7 cellular contexts compared by ENCODE assay signal in genomic region chr1:225779165-225779564, GRCh38. TPM values are rescaled to one million over a fixed set of nuclear protein-coding genes. Genes with fewer than 3 reads are reported as not detected.
DNase-seq lines count a peak whose midpoint lies in the region; ATAC-seq, FAIRE-seq and TF ChIP-seq lines count a peak whose summit lies in the region.
"Not testable (repeated sequence)": the region's sequence is repeated elsewhere in the genome, so short reads cannot be mapped to it uniquely, and the experiment has no call there.

No MANE protein-coding gene starts in this region.

- peak overlapping the region; percentile 65 for H3K56ac ChIP-seq in mesendoderm (ENCODE audit: low read length)

- not testable (repeated sequence) for TF ChIP-seq EP300 in SK-N-SH (IDR thresholded peaks at IDR 0.05; ENCODE audit: borderline replicate concordance in 1 of 2, low read depth in 1 of 2, low read length in 1 of 2)

- H2AK5ac ChIP-seq in mesendoderm (ENCODE audit: low read length): not testable (repeated sequence)

- peak overlapping the region; percentile 92 for H3K4me2 ChIP-seq in DND-41 (ENCODE audit: insufficient read depth, low read length)
- peak overlapping the region; percentile 81 for H3K4me2 ChIP-seq in Karpas-422 (ENCODE audit: low read depth, low read length, poor library complexity, severe bottlenecking)
- H3K4me2 ChIP-seq in SK-N-SH: peak overlapping the region; percentile 82
- H3K4me2 ChIP-seq in mesendoderm (ENCODE audit: low read length): peak overlapping the region; percentile 12

- 21% methylated on average over 13 of the region's 13 CpGs for WGBS in SK-N-SH (ENCODE audit: low lambda C conversion rate)
- WGBS in mesendoderm (ENCODE audit: extremely low coverage, insufficient coverage, low lambda C conversion rate): no CpG with 5 or more reads among the region's 13 CpGs

- TF ChIP-seq CTCF in DND-41 (IDR thresholded peaks at IDR 0.05; ENCODE audit: borderline replicate concordance, extremely low read depth, low read length, poor library complexity, severe bottlenecking); SK-N-SH (IDR thresholded peaks at IDR 0.05); bronchial epithelial cell (IDR thresholded peaks at IDR 0.05; ENCODE audit: insufficient read depth, low read length, severe bottlenecking); foreskin fibroblast (IDR thresholded peaks at IDR 0.05; ENCODE audit: low read depth, low read length); gastrocnemius medialis (IDR thresholded peaks at IDR 0.05 in 4 of 5, conservative IDR thresholded peaks at IDR 0.05 in 1 of 5): not testable (repeated sequence)

- H3K79me1 ChIP-seq in mesendoderm (ENCODE audit: low read length): not testable (repeated sequence)

- H3K36me3 ChIP-seq in DND-41 (ENCODE audit: insufficient read depth, low read length) (peaks cover 52% of the 10 kb centered on the region), Karpas-422 (ENCODE audit: insufficient read depth, low read length) (peaks cover 43% of the 10 kb centered on the region), SK-N-SH (replicated peaks in 1 of 2; ENCODE audit: control insufficient read depth in 1 of 2, insufficient read depth in 2 of 2, low read length in 1 of 2) (peaks cover 12 to 28% of the 10 kb centered on the region in 2 experiments)
- H3K36me3 ChIP-seq in bronchial epithelial cell (ENCODE audit: control insufficient read depth, insufficient read depth, low read length); mesendoderm (ENCODE audit: control insufficient read depth, insufficient read depth, low read length); gastrocnemius medialis: not testable (repeated sequence)

- POLR2A ChIA-PET in SK-N-SH (lab: Yijun Ruan, JAX): not testable (repeated sequence)

- H3K4me3 ChIP-seq in DND-41 (ENCODE audit: low read depth in 1 of 2, low read length in 2 of 2): peak overlapping the region; percentile 81 to 91; a peak in 3 of 4 replicates
- peak overlapping the region; percentile 95 for H3K4me3 ChIP-seq in Karpas-422 (ENCODE audit: low read length)
- peak overlapping the region; percentile 81 to 88 for H3K4me3 ChIP-seq in SK-N-SH (ENCODE audit: low read depth in 2 of 2, low read length in 1 of 2)
- H3K4me3 ChIP-seq in bronchial epithelial cell (ENCODE audit: low read depth, low read length): peak overlapping the region; percentile 51
- peak overlapping the region; percentile 96 to 98 for H3K4me3 ChIP-seq in foreskin fibroblast (ENCODE audit: low read depth in 1 of 2, low read length in 2 of 2)
- not testable (repeated sequence) for H3K4me3 ChIP-seq in mesendoderm (ENCODE audit: low read length)
- H3K4me3 ChIP-seq in gastrocnemius medialis: peak overlapping the region; percentile 78 to 98 (median 86)

- H3K27ac ChIP-seq in DND-41 (ENCODE audit: low read length) (peak overlapping the region; percentile 99; the same call in 1 of the 2 replicates), SK-N-SH (ENCODE audit: low read depth in 2 of 2, low read length in 1 of 2) (peak overlapping the region in 1 of 2 experiments; percentile 96; a peak in 3 of 4 replicates), gastrocnemius medialis (peak overlapping the region; percentile 94 to 96 (median 95))
- not testable (repeated sequence) for H3K27ac ChIP-seq in Karpas-422 (ENCODE audit: low read length); mesendoderm (ENCODE audit: low read depth, low read length)

- CTCF ChIA-PET in SK-N-SH (lab: Yijun Ruan, JAX): interaction anchor here (0.9 to 18.9 kb wide), 10 partner anchors 33 to 318 kb away, joined by 3 to 473 read pairs (median 8); no protein-coding TSS in a partner anchor

- not testable (repeated sequence) for H3K4ac ChIP-seq in mesendoderm (ENCODE audit: low read depth, low read length)

- not testable (repeated sequence) for TF ChIP-seq POLR2A in gastrocnemius medialis (IDR thresholded peaks at IDR 0.05)

- H3K18ac ChIP-seq in mesendoderm (ENCODE audit: low read length): not testable (repeated sequence)

- H4K5ac ChIP-seq in mesendoderm (ENCODE audit: low read length): not testable (repeated sequence)

- TF ChIP-seq RAD21 in SK-N-SH (IDR thresholded peaks at IDR 0.05; ENCODE audit: low read length): not testable (repeated sequence)

- peaks cover 71% of the 10 kb centered on the region for H3K79me2 ChIP-seq in DND-41 (ENCODE audit: insufficient read depth, low read length)
- peaks cover 61% of the 10 kb centered on the region for H3K79me2 ChIP-seq in Karpas-422 (ENCODE audit: low read length)
- H3K79me2 ChIP-seq in SK-N-SH (ENCODE audit: insufficient read depth): peaks cover 64% of the 10 kb centered on the region
- H3K79me2 ChIP-seq in mesendoderm (ENCODE audit: control insufficient read depth, insufficient read depth, low read length): peaks cover 49% of the 10 kb centered on the region

- in situ Hi-C loops in gastrocnemius medialis (cut with MboI; ENCODE audit: low sequenced_read_pairs in 4 of 4): loop anchor here in 3 of 4 donors (5.0 to 10.0 kb wide), 7 partner anchors 56 to 297 kb away; no protein-coding TSS in a partner anchor

- not testable (repeated sequence) for H2BK15ac ChIP-seq in mesendoderm (replicated peaks; ENCODE audit: low read depth)

- not testable (repeated sequence) for FAIRE-seq in bronchial epithelial cell (lab: Jason Lieb, UNC)

- H3K9me2 ChIP-seq in Karpas-422 (replicated peaks; ENCODE audit: insufficient read depth, low read length); SK-N-SH: not testable (repeated sequence)

- H3K27me3 ChIP-seq in DND-41 (ENCODE audit: insufficient read depth, low read length, poor library complexity); Karpas-422 (ENCODE audit: low read length); SK-N-SH (ENCODE audit: insufficient read depth); bronchial epithelial cell (ENCODE audit: control insufficient read depth, insufficient read depth, low read length); mesendoderm (ENCODE audit: insufficient read depth, low read length, poor library complexity); gastrocnemius medialis: not testable (repeated sequence)

- not testable (repeated sequence) for H3K23ac ChIP-seq in mesendoderm (ENCODE audit: low read length)

- H3K9me3 ChIP-seq in DND-41 (ENCODE audit: insufficient read depth, low read length, severe bottlenecking); Karpas-422 (ENCODE audit: low read length); SK-N-SH; gastrocnemius medialis: not testable (repeated sequence)

- H3K9ac ChIP-seq in DND-41 (ENCODE audit: low read depth, low read length) (peak overlapping the region; percentile 94), Karpas-422 (ENCODE audit: low read length) (peak overlapping the region; percentile 98; the same call in 1 of the 2 replicates), SK-N-SH (peak overlapping the region; percentile 98), mesendoderm (ENCODE audit: low read length) (peak overlapping the region; percentile 98)

- H3K4me1 ChIP-seq in DND-41 (ENCODE audit: insufficient read depth, low read length): peaks cover 52% of the 10 kb centered on the region
- peaks cover 21% of the 10 kb centered on the region for H3K4me1 ChIP-seq in Karpas-422 (ENCODE audit: low read length)
- peaks cover 11 to 19% of the 10 kb centered on the region in 2 experiments; a peak in 3 of 4 replicates for H3K4me1 ChIP-seq in SK-N-SH (ENCODE audit: control insufficient read depth in 1 of 2, insufficient read depth in 2 of 2, low read depth in 1 of 2, low read length in 1 of 2)
- H3K4me1 ChIP-seq in mesendoderm (ENCODE audit: control insufficient read depth, low read depth, low read length): not testable (repeated sequence)
- H3K4me1 ChIP-seq in gastrocnemius medialis: peaks cover 54 to 61% of the 10 kb centered on the region in 2 donors

- not testable (repeated sequence) for H4K8ac ChIP-seq in mesendoderm (ENCODE audit: low read depth, low read length)

- H2BK120ac ChIP-seq in mesendoderm (ENCODE audit: low read depth, low read length): not testable (repeated sequence)

- H2BK5ac ChIP-seq in mesendoderm (ENCODE audit: low read length): not testable (repeated sequence)

- H2AFZ ChIP-seq in DND-41 (ENCODE audit: low read depth, low read length); Karpas-422 (ENCODE audit: low read length); SK-N-SH (ENCODE audit: low read depth): not testable (repeated sequence)

- intact Hi-C loops in gastrocnemius medialis (cut with DNase I; ENCODE audit: low total_unique reads): not testable (repeated sequence)

- H4K20me1 ChIP-seq in DND-41 (ENCODE audit: insufficient read depth, low read length) (peaks cover 46% of the 10 kb centered on the region), SK-N-SH (ENCODE audit: insufficient read depth) (peaks cover 49% of the 10 kb centered on the region)
- H4K20me1 ChIP-seq in Karpas-422 (ENCODE audit: insufficient read depth, low read depth, low read length): not testable (repeated sequence)

- H3F3A ChIP-seq in SK-N-SH (replicated peaks; ENCODE audit: insufficient read depth): peaks cover 31% of the 10 kb centered on the region

- ATAC-seq in DND-41 (ENCODE audit: insufficient read depth, low read depth); gastrocnemius medialis: not testable (repeated sequence)

- peak; percentile 42 for DNase-seq in DND-41
- DNase-seq in Karpas-422; SK-N-SH; bronchial epithelial cell (ENCODE audit: low read depth); foreskin fibroblast; mesendoderm; gastrocnemius medialis: not testable (repeated sequence)

RNA-seq across cellular contexts. Expression of gene SRP9, which starts 1.5 kb away (rescaled TPM):
- total RNA-seq in Karpas-422 (2014; rRNA removed; shearing (Covaris generic); ENCODE audit: low replicate concordance): 105 and 245 TPM in 2 replicates
- polyA plus RNA-seq in SK-N-SH (2012; rRNA removed): 156 and 292 TPM in 2 replicates
- polyA plus RNA-seq in SK-N-SH (2012; cell fraction: cytosol; rRNA removed): 324 and 359 TPM in 2 replicates
- 60.3 and 116 TPM in 2 replicates for polyA plus RNA-seq in SK-N-SH (2012; cell fraction: nucleus; rRNA removed)
- total RNA-seq in bronchial epithelial cell: 217 and 254 TPM in 2 replicates
- polyA plus RNA-seq in mesendoderm (2013, experiment 1 of 2): 397 TPM
- 387 TPM for polyA plus RNA-seq in mesendoderm (2013, experiment 2 of 2)
- total RNA-seq in gastrocnemius medialis: 100 to 1,000 TPM; 182 to 207 (median 198) TPM

RNA-seq across cellular contexts. Expression of gene EPHX1, which starts 30.8 kb away (rescaled TPM):
- total RNA-seq in Karpas-422 (2014; rRNA removed; shearing (Covaris generic); ENCODE audit: low replicate concordance): 0.63 and 3.2 TPM in 2 replicates
- polyA plus RNA-seq in SK-N-SH (2012; rRNA removed): 22.6 and 45.7 TPM in 2 replicates
- polyA plus RNA-seq in SK-N-SH (2012; cell fraction: cytosol; rRNA removed): 28.3 and 33.1 TPM in 2 replicates
- 36.0 and 37.1 TPM in 2 replicates for polyA plus RNA-seq in SK-N-SH (2012; cell fraction: nucleus; rRNA removed)
- total RNA-seq in bronchial epithelial cell: 3.9 and 22.1 TPM in 2 replicates
- polyA plus RNA-seq in mesendoderm (2013, experiment 1 of 2): 171 TPM
- 168 TPM for polyA plus RNA-seq in mesendoderm (2013, experiment 2 of 2)
- total RNA-seq in gastrocnemius medialis: 100 to 1,000 TPM in 2 of 4 donors, 10 to 100 TPM in 2; 65.7 to 155 (median 108) TPM

Comparison
In these comparisons a context has a peak if more than half of its experiments do, and no peak if none do; other contexts are left out.
1. H3K4me2 ChIP-seq: peak in every context shown above with its lines; median percentile 92 in DND-41; 82 in SK-N-SH; 81 in Karpas-422; 12 in mesendoderm.